1 cellular context compared by ENCODE assay signal in the genomic region with DNA sequence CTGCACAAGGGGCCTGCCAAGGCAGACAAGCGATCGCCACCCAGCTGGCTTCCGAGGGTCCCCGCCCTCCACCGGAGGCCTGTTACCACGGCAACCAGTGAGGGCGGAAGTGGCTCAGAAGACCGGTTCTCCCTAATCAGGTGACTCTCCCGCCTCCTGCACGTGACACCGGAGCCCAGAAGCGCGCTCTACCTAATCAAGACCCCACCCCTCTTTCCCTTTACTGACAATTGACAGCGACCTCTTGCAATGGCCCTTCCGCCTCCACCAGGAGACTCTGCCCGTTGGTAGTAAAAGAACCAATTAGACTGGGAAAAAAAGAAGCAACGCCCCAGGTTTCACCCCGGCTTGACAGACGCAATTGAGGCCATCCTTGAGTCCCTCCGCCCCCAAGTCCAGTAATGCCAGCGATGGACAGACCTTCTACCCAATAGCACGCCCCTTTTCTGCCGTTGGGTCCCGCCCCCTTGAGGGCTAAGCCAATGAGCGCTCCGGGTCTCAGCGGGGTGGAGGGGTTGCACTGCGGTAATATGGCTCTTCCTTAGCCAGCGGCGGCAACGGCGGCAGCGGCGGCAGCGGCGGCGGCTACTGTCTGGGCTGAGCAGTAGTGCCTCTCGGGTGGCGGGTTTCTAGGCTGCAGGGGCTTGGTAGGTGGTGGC.
TF ChIP-seq lines count a peak whose summit lies in the region.

A gene (plus strand): TSS at position 525 of the 659 bp plus-strand sequence. CDS start 198 bp downstream, outside the sequence.

TF ChIP-seq in HEK293, 187 proteins besides CTCF, POLR2A, EP300 and RAD21 (continued from another document):
- TF ChIP-seq, protein P1, sequence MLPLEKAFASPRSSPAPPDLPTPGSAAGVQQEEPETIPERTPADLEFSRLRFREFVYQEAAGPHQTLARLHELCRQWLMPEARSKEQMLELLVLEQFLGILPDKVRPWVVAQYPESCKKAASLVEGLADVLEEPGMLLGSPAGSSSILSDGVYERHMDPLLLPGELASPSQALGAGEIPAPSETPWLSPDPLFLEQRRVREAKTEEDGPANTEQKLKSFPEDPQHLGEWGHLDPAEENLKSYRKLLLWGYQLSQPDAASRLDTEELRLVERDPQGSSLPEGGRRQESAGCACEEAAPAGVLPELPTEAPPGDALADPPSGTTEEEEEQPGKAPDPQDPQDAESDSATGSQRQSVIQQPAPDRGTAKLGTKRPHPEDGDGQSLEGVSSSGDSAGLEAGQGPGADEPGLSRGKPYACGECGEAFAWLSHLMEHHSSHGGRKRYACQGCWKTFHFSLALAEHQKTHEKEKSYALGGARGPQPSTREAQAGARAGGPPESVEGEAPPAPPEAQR (tag by site-specific recombination; IDR thresholded peaks at IDR 0.05), result no peak
- TF ChIP-seq ZNF223 (tag by site-specific recombination; IDR thresholded peaks at IDR 0.05) (no peak), HOXC10 (CRISPR knock-in tag; IDR thresholded peaks at IDR 0.05) (no peak), ZNF629 (tag by site-specific recombination; IDR thresholded peaks at IDR 0.05) (peak; percentile 36), ZNF140 (tag by site-specific recombination; IDR thresholded peaks at IDR 0.05) (no peak), ZNF549 (tag by site-specific recombination; IDR thresholded peaks at IDR 0.05) (no peak), MYNN (tag by site-specific recombination; IDR thresholded peaks at IDR 0.05; ENCODE audit: borderline replicate concordance) (peak; percentile 62; the same call in 1 of the 2 replicates), YY2 (tag by site-specific recombination; IDR thresholded peaks at IDR 0.05) (no peak), ZBTB1 (tag by site-specific recombination; IDR thresholded peaks at IDR 0.05) (no peak), ZNF202 (tag by site-specific recombination; IDR thresholded peaks at IDR 0.05; ENCODE audit: borderline replicate concordance) (no peak), WT1 (tag by site-specific recombination; IDR thresholded peaks at IDR 0.05) (no peak), ZNF776 (tag by site-specific recombination; IDR thresholded peaks at IDR 0.05; ENCODE audit: borderline replicate concordance) (no peak), ZNF341 (tag by site-specific recombination; IDR thresholded peaks at IDR 0.05; ENCODE audit: low read depth) (peak; percentile 98), ZFP41 (tag by site-specific recombination; IDR thresholded peaks at IDR 0.05; ENCODE audit: borderline replicate concordance) (no peak), IKZF3 (tag by site-specific recombination; IDR thresholded peaks at IDR 0.05) (no peak), ZNF169 (tag by site-specific recombination; IDR thresholded peaks at IDR 0.05) (no peak), ZNF350 (tag by site-specific recombination; IDR thresholded peaks at IDR 0.05) (no peak), OSR2 (tag by site-specific recombination; IDR thresholded peaks at IDR 0.05) (peak; percentile 76), ZNF561 (tag by site-specific recombination; IDR thresholded peaks at IDR 0.05; ENCODE audit: borderline replicate concordance) (peak; percentile 11; the same call in 1 of the 2 replicates), ZNF624 (tag by site-specific recombination; IDR thresholded peaks at IDR 0.05) (no peak), ZNF211 (tag by site-specific recombination; IDR thresholded peaks at IDR 0.05; ENCODE audit: low read depth) (no peak)
- TF ChIP-seq, protein P2, sequence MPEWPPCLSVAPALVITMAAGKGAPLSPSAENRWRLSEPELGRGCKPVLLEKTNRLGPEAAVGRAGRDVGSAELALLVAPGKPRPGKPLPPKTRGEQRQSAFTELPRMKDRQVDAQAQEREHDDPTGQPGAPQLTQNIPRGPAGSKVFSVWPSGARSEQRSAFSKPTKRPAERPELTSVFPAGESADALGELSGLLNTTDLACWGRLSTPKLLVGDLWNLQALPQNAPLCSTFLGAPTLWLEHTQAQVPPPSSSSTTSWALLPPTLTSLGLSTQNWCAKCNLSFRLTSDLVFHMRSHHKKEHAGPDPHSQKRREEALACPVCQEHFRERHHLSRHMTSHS (tag by site-specific recombination; IDR thresholded peaks at IDR 0.05), result no peak
- TF ChIP-seq, protein P3, sequence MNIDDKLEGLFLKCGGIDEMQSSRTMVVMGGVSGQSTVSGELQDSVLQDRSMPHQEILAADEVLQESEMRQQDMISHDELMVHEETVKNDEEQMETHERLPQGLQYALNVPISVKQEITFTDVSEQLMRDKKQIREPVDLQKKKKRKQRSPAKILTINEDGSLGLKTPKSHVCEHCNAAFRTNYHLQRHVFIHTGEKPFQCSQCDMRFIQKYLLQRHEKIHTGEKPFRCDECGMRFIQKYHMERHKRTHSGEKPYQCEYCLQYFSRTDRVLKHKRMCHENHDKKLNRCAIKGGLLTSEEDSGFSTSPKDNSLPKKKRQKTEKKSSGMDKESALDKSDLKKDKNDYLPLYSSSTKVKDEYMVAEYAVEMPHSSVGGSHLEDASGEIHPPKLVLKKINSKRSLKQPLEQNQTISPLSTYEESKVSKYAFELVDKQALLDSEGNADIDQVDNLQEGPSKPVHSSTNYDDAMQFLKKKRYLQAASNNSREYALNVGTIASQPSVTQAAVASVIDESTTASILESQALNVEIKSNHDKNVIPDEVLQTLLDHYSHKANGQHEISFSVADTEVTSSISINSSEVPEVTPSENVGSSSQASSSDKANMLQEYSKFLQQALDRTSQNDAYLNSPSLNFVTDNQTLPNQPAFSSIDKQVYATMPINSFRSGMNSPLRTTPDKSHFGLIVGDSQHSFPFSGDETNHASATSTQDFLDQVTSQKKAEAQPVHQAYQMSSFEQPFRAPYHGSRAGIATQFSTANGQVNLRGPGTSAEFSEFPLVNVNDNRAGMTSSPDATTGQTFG (tag by site-specific recombination; IDR thresholded peaks at IDR 0.05; ENCODE audit: borderline replicate concordance), result no peak
- TF ChIP-seq, protein P4, sequence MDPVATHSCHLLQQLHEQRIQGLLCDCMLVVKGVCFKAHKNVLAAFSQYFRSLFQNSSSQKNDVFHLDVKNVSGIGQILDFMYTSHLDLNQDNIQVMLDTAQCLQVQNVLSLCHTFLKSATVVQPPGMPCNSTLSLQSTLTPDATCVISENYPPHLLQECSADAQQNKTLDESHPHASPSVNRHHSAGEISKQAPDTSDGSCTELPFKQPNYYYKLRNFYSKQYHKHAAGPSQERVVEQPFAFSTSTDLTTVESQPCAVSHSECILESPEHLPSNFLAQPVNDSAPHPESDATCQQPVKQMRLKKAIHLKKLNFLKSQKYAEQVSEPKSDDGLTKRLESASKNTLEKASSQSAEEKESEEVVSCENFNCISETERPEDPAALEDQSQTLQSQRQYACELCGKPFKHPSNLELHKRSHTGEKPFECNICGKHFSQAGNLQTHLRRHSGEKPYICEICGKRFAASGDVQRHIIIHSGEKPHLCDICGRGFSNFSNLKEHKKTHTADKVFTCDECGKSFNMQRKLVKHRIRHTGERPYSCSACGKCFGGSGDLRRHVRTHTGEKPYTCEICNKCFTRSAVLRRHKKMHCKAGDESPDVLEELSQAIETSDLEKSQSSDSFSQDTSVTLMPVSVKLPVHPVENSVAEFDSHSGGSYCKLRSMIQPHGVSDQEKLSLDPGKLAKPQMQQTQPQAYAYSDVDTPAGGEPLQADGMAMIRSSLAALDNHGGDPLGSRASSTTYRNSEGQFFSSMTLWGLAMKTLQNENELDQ (tag by site-specific recombination; IDR thresholded peaks at IDR 0.05; ENCODE audit: low read depth), result no peak
- TF ChIP-seq, protein P5, sequence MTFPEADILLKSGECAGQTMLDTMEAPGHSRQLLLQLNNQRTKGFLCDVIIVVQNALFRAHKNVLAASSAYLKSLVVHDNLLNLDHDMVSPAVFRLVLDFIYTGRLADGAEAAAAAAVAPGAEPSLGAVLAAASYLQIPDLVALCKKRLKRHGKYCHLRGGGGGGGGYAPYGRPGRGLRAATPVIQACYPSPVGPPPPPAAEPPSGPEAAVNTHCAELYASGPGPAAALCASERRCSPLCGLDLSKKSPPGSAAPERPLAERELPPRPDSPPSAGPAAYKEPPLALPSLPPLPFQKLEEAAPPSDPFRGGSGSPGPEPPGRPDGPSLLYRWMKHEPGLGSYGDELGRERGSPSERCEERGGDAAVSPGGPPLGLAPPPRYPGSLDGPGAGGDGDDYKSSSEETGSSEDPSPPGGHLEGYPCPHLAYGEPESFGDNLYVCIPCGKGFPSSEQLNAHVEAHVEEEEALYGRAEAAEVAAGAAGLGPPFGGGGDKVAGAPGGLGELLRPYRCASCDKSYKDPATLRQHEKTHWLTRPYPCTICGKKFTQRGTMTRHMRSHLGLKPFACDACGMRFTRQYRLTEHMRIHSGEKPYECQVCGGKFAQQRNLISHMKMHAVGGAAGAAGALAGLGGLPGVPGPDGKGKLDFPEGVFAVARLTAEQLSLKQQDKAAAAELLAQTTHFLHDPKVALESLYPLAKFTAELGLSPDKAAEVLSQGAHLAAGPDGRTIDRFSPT (tag by site-specific recombination; IDR thresholded peaks at IDR 0.05), result no peak
- TF ChIP-seq, protein P6, sequence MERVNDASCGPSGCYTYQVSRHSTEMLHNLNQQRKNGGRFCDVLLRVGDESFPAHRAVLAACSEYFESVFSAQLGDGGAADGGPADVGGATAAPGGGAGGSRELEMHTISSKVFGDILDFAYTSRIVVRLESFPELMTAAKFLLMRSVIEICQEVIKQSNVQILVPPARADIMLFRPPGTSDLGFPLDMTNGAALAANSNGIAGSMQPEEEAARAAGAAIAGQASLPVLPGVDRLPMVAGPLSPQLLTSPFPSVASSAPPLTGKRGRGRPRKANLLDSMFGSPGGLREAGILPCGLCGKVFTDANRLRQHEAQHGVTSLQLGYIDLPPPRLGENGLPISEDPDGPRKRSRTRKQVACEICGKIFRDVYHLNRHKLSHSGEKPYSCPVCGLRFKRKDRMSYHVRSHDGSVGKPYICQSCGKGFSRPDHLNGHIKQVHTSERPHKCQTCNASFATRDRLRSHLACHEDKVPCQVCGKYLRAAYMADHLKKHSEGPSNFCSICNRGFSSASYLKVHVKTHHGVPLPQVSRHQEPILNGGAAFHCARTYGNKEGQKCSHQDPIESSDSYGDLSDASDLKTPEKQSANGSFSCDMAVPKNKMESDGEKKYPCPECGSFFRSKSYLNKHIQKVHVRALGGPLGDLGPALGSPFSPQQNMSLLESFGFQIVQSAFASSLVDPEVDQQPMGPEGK (tag by site-specific recombination; IDR thresholded peaks at IDR 0.05), result no peak
- TF ChIP-seq, protein P7, sequence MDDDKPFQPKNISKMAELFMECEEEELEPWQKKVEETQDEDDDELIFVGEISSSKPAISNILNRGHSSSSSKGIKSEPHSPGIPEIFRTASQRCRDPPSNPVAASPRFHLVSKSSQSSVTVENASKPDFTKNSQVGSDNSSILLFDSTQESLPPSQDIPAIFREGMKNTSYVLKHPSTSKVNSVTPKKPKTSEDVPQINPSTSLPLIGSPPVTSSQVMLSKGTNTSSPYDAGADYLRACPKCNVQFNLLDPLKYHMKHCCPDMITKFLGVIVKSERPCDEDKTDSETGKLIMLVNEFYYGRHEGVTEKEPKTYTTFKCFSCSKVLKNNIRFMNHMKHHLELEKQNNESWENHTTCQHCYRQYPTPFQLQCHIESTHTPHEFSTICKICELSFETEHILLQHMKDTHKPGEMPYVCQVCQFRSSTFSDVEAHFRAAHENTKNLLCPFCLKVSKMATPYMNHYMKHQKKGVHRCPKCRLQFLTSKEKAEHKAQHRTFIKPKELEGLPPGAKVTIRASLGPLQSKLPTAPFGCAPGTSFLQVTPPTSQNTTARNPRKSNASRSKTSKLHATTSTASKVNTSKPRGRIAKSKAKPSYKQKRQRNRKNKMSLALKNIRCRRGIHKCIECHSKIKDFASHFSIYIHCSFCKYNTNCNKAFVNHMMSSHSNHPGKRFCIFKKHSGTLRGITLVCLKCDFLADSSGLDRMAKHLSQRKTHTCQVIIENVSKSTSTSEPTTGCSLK (tag by site-specific recombination; IDR thresholded peaks at IDR 0.05), result no peak
- TF ChIP-seq, protein P8, sequence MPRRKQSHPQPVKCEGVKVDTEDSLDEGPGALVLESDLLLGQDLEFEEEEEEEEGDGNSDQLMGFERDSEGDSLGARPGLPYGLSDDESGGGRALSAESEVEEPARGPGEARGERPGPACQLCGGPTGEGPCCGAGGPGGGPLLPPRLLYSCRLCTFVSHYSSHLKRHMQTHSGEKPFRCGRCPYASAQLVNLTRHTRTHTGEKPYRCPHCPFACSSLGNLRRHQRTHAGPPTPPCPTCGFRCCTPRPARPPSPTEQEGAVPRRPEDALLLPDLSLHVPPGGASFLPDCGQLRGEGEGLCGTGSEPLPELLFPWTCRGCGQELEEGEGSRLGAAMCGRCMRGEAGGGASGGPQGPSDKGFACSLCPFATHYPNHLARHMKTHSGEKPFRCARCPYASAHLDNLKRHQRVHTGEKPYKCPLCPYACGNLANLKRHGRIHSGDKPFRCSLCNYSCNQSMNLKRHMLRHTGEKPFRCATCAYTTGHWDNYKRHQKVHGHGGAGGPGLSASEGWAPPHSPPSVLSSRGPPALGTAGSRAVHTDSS (tag by site-specific recombination; IDR thresholded peaks at IDR 0.05), result no peak
TF ChIP-seq in HEK293: peak in this region for 28.
